ENCODE assay signal across 8 cellular contexts in the genomic region with DNA sequence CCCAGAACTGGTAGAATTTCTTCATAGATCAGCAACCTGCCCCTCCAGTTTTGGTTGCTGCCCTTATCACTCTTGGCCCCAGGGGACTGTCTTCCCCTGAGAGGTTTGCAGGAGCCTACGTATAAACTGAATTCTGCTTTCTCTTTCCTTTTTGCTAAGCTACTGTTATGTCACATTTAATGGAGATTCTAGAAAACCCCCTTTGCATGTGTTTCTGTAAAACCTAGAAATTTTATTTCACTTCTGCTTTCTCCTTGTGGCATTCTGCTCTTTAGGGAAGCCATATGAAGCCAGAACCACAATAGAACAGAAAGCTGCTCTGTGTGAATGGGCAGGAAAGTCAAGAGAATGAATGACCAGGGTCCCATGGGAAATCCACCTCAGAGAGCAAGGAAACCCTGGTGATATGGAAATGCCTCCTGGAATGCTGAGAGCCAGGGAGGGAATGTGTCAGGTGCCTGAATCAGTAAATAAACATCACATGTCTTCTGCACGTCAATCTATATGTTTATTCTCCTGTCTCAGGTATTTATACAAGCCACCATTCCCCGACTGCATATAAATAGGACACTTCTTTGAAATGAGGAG. TPM values are rescaled to one million over a fixed set of nuclear protein-coding genes. Genes with fewer than 3 reads are reported as not detected.
A peak's percentile ranks its signal among the peaks of the same experiment; 100 is the strongest.
DNase-seq lines count a peak whose midpoint lies in the region; ATAC-seq, FAIRE-seq and TF ChIP-seq lines count a peak whose summit lies in the region.

No MANE protein-coding gene starts in this region.

- H3K36me3 ChIP-seq in bronchial epithelial cell (ENCODE audit: control insufficient read depth, insufficient read depth, low read length) = no peaks in the 10 kb centered on the region

- DNase-seq in GM13976 (ENCODE audit: low spot score) (peak; percentile 63), bronchial epithelial cell (ENCODE audit: low read depth) (peak; percentile 41), urothelium cell line (ENCODE audit: low spot score) (no peak), ACHN (no peak), HEK293T (ENCODE audit: extremely low spot score) (no peak), DMS 273 treated with DMSO at 0.1 percent for 48 hours (lab: John Stamatoyannopoulos, UW) (no peak)

- POLR2A ChIA-PET in HEK293T (lab: Yijun Ruan, JAX) = no interaction called here

- TF ChIP-seq CTCF in GM13976 (IDR thresholded peaks at IDR 0.05; ENCODE audit: borderline replicate concordance, control extremely low read depth, extremely low read depth, insufficient read depth, missing control alignments) (no peak), bronchial epithelial cell (IDR thresholded peaks at IDR 0.05; ENCODE audit: insufficient read depth, low read length, severe bottlenecking) (no peak)

- ATAC-seq in GM21526 (IDR thresholded peaks at IDR 0.05; ENCODE audit: low FRiP score, unreplicated experiment) = peak; percentile 98
- peak; percentile 98 for ATAC-seq in HG03575 (IDR thresholded peaks at IDR 0.05; ENCODE audit: extremely low read depth, insufficient number of reproducible peaks, low FRiP score, unreplicated experiment)

- H3K27me3 ChIP-seq in bronchial epithelial cell (ENCODE audit: control insufficient read depth, insufficient read depth, low read length) = peaks cover 10% of the 10 kb centered on the region

- FAIRE-seq in bronchial epithelial cell (lab: Jason Lieb, UNC) (no peak), urothelium cell line (lab: Jason Lieb, UNC) (no peak)

- in situ Hi-C loops in GM13976 (cut with MboI; ENCODE audit: low sequenced_read_pairs, unreplicated experiment) (no loop called here), ACHN (cut with HindIII; ENCODE audit: low pct_ligation_motif_present, low pct_unique_long_range_greater_than_20kb, low sequenced_read_pairs) (no loop called here)

- no peak overlapping the region for H3K4me3 ChIP-seq in bronchial epithelial cell (ENCODE audit: low read depth, low read length)

- CTCF ChIA-PET in HEK293T (lab: Yijun Ruan, JAX) = no interaction called here

TF ChIP-seq in HEK293T, 16 proteins besides CTCF, POLR2A, EP300 and RAD21:
- TF ChIP-seq ELF4 (IDR thresholded peaks at IDR 0.05) = no peak
- TF ChIP-seq ARNT (IDR thresholded peaks at IDR 0.05) = no peak
- TF ChIP-seq CTBP1 (IDR thresholded peaks at IDR 0.05; ENCODE audit: borderline replicate concordance) = no peak
- no peak for TF ChIP-seq ZNF384 (IDR thresholded peaks at IDR 0.05)
- TF ChIP-seq SP1 (IDR thresholded peaks at IDR 0.05) = no peak

RNA-seq across cellular contexts. Expression of gene IFNA2, which starts 3.4 kb away (rescaled TPM):
- not detected in 2 replicates for total RNA-seq in bronchial epithelial cell

RNA-seq across cellular contexts. Expression of gene IFNA13, which starts 14.0 kb away (rescaled TPM):
- total RNA-seq in bronchial epithelial cell = not detected in 2 replicates

RNA-seq across cellular contexts. Expression of gene IFNA8, which starts 27.1 kb away (rescaled TPM):
- not detected in 2 replicates for total RNA-seq in bronchial epithelial cell

RNA-seq across cellular contexts. Expression of gene IFNA6, which starts 31.2 kb away (rescaled TPM):
- not detected in 2 replicates for total RNA-seq in bronchial epithelial cell

RNA-seq across cellular contexts. Expression of gene KLHL9, which starts 46.6 kb away (rescaled TPM):
- 22.9 and 25.6 TPM in 2 replicates for total RNA-seq in bronchial epithelial cell

Comparison
In these comparisons a context has a peak if more than half of its experiments do, and no peak if none do; other contexts are left out.
1. DNase-seq: peak in GM13976 (single experiment) and bronchial epithelial cell (single experiment); none in urothelium cell line (single experiment), ACHN (single experiment), HEK293T (single experiment) and DMS 273 treated with DMSO at 0.1 percent for 48 hours (single experiment).